Comparison of ENCODE assay signal across 1 cellular context in the genomic region with DNA sequence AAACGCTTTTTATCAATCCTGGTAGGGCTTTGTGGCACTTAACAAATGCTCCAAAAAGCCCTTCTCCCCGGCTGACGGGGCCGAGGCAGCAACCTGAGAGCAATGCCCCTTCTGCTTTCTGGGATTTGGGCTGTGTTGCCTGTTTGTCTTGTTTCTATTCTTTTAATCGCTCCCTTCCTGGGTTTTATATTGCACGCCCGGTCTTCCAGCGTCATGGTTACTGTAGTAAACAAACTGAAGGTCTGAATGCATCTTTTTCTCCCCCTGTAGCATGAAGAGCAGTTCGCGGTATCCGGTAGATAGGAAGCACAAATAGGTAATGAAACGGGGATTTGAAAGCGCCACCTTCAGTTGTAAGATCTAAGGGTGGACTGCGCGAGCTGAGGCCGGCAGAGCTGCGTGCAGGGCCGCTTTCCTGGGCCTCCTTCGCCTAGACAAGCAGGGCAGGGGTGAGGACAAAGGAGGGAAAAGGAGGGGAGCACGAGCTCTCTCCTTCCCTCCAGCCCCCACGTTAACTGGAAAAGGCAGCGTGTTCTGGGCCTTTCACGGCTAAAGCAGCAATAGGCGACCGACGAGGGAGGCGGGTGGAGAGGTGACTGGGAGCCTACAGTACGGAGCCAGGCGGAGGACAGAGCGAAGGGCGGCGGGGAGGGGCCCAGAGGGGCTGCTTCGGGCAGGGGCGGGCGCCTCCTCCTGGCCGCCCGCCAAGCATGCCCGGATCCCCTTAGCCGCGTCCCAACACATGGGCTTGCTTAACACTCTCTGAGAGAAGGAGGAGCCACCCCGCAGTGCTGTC.
TF ChIP-seq lines count a peak whose summit lies in the region.

No MANE protein-coding gene starts in this region.

TF ChIP-seq in A549, 52 proteins besides CTCF, POLR2A, EP300 and RAD21 (continued from another document):
- TF ChIP-seq, protein P1, sequence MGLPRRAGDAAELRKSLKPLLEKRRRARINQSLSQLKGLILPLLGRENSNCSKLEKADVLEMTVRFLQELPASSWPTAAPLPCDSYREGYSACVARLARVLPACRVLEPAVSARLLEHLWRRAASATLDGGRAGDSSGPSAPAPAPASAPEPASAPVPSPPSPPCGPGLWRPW (IDR thresholded peaks at IDR 0.05), result no peak
- TF ChIP-seq ZFP36 (IDR thresholded peaks at IDR 0.05; ENCODE audit: borderline replicate concordance, partially characterized antibody) (no peak), HEYL (CRISPR knock-in tag; IDR thresholded peaks at IDR 0.05) (no peak), RCOR1 (IDR thresholded peaks at IDR 0.05; ENCODE audit: low read depth, low read length) (no peak), HOXB13 (CRISPR knock-in tag; IDR thresholded peaks at IDR 0.05; ENCODE audit: low read depth) (no peak), KDM1A (IDR thresholded peaks at IDR 0.05; ENCODE audit: low read depth) (no peak), MAFK (IDR thresholded peaks at IDR 0.05; ENCODE audit: partially characterized antibody) (no peak), FOSB (CRISPR knock-in tag; IDR thresholded peaks at IDR 0.05) (no peak), CBX8 (IDR thresholded peaks at IDR 0.05) (no peak), ZSCAN20 (CRISPR knock-in tag; IDR thresholded peaks at IDR 0.05) (no peak), NFE2L2 (conservative IDR thresholded peaks at IDR 0.05; ENCODE audit: low read length) (no peak), SMC3 (IDR thresholded peaks at IDR 0.05) (peak; percentile 64), TFCP2L1 (CRISPR knock-in tag; IDR thresholded peaks at IDR 0.05) (no peak), EHF (CRISPR knock-in tag; IDR thresholded peaks at IDR 0.05) (no peak), RARB (CRISPR knock-in tag; IDR thresholded peaks at IDR 0.05) (no peak), JUN (IDR thresholded peaks at IDR 0.05) (peak; percentile 27 to 68; a peak in 2 of 5 replicates), FOXS1 (CRISPR knock-in tag; IDR thresholded peaks at IDR 0.05) (no peak), CHD4 (IDR thresholded peaks at IDR 0.05; ENCODE audit: borderline replicate concordance) (no peak), JUNB (IDR thresholded peaks at IDR 0.05) (no peak), RFX5 (IDR thresholded peaks at IDR 0.05) (no peak), CHD2 (IDR thresholded peaks at IDR 0.05; ENCODE audit: low read length, partially characterized antibody) (no peak), CBX2 (IDR thresholded peaks at IDR 0.05; ENCODE audit: borderline replicate concordance, low read depth) (no peak), CEBPB (IDR thresholded peaks at IDR 0.05) (no peak; a peak in 1 of 4 replicates)
- TF ChIP-seq, protein P2, sequence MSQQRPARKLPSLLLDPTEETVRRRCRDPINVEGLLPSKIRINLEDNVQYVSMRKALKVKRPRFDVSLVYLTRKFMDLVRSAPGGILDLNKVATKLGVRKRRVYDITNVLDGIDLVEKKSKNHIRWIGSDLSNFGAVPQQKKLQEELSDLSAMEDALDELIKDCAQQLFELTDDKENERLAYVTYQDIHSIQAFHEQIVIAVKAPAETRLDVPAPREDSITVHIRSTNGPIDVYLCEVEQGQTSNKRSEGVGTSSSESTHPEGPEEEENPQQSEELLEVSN (IDR thresholded peaks at IDR 0.05; ENCODE audit: borderline replicate concordance, low read depth), result peak; percentile 90
- TF ChIP-seq, protein P3, sequence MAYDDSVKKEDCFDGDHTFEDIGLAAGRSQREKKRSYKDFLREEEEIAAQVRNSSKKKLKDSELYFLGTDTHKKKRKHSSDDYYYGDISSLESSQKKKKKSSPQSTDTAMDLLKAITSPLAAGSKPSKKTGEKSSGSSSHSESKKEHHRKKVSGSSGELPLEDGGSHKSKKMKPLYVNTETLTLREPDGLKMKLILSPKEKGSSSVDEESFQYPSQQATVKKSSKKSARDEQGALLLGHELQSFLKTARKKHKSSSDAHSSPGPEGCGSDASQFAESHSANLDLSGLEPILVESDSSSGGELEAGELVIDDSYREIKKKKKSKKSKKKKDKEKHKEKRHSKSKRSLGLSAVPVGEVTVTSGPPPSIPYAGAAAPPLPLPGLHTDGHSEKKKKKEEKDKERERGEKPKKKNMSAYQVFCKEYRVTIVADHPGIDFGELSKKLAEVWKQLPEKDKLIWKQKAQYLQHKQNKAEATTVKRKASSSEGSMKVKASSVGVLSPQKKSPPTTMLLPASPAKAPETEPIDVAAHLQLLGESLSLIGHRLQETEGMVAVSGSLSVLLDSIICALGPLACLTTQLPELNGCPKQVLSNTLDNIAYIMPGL (CRISPR knock-in tag; IDR thresholded peaks at IDR 0.05; ENCODE audit: borderline replicate concordance), result no peak
- TF ChIP-seq, protein P4, sequence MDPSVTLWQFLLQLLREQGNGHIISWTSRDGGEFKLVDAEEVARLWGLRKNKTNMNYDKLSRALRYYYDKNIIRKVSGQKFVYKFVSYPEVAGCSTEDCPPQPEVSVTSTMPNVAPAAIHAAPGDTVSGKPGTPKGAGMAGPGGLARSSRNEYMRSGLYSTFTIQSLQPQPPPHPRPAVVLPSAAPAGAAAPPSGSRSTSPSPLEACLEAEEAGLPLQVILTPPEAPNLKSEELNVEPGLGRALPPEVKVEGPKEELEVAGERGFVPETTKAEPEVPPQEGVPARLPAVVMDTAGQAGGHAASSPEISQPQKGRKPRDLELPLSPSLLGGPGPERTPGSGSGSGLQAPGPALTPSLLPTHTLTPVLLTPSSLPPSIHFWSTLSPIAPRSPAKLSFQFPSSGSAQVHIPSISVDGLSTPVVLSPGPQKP (IDR thresholded peaks at IDR 0.05; ENCODE audit: low read depth, low read length), result no peak
